ENCODE assay signal across 17 cellular contexts in genomic region chr6:144497650-144498049, GRCh38.
DNase-seq lines count a peak whose midpoint lies in the region; ATAC-seq and TF ChIP-seq lines count a peak whose summit lies in the region.
"Had no signal": no experiment of that assay in that cellular context is flagged by ENCODE, and none has a peak within 500 bp of the region (broad histone marks: within the 10 kb centered on the region; RNA-seq: fewer than 3 reads in every experiment).

No MANE protein-coding gene starts in this region.

- peaks cover 17% of the 10 kb centered on the region for H3K4me1 Mint-ChIP-seq in activated CD8-positive, alpha-beta T cell treated with anti-CD3 and anti-CD28 coated beads for 36 hours (ENCODE audit: low read depth)
- H3K4me1 Mint-ChIP-seq in activated CD8-positive, alpha-beta T cell treated with anti-CD3 and anti-CD28 coated beads, Interleukin-2, amount 10 ng/mL, durations not matched to agents 7 days and 5 days (ENCODE audit: low read depth): peaks cover 15% of the 10 kb centered on the region
- H3K4me1 Mint-ChIP-seq in T-cell (peaks cover 14 to 28% (median 27%) of the 10 kb centered on the region in 3 donors), endothelial cell (ENCODE audit: unreplicated experiment) (peaks cover 4% of the 10 kb centered on the region)

- no peak for TF ChIP-seq CTCF in activated CD8-positive, alpha-beta T cell treated with anti-CD3 and anti-CD28 coated beads for 36 hours (IDR thresholded peaks at IDR 0.05)
- TF ChIP-seq CTCF in fibroblast of mammary gland (conservative IDR thresholded peaks at IDR 0.05; ENCODE audit: control insufficient read depth, insufficient read depth, low read depth, low read length) (no peak), omental fat pad (IDR thresholded peaks at IDR 0.05) (no peak), vagina (IDR thresholded peaks at IDR 0.05) (no peak), endothelial cell (IDR thresholded peaks at IDR 0.05; ENCODE audit: unreplicated experiment) (no peak)

- intact Hi-C loops in activated CD8-positive, alpha-beta T cell treated with anti-CD3 and anti-CD28 coated beads for 36 hours (cut with micrococcal nuclease): no loop called here
- intact Hi-C loops in vagina (cut with DNase I): loop anchor here (10.0 kb wide), 1 partner anchor 383 kb away; no protein-coding TSS in a partner anchor

- peaks cover 28% of the 10 kb centered on the region for H3K36me3 Mint-ChIP-seq in activated CD8-positive, alpha-beta T cell treated with anti-CD3 and anti-CD28 coated beads for 36 hours (ENCODE audit: low read depth)
- H3K36me3 Mint-ChIP-seq in activated CD8-positive, alpha-beta T cell treated with anti-CD3 and anti-CD28 coated beads, Interleukin-2, amount 10 ng/mL, durations not matched to agents 7 days and 5 days (ENCODE audit: low read depth): peaks cover 61% of the 10 kb centered on the region
- H3K36me3 Mint-ChIP-seq in T-cell (peaks cover 56% of the 10 kb centered on the region), endothelial cell (ENCODE audit: low read depth, unreplicated experiment) (peaks cover 32% of the 10 kb centered on the region)

- no peak overlapping the region for H3K4me3 ChIP-seq in fibroblast of mammary gland (ENCODE audit: control insufficient read depth, low read depth, low read length)
- H3K4me3 ChIP-seq in vagina: no peak overlapping the region
- H3K4me3 ChIP-seq: A549, GM12878 had no signal

- H3K27me3 ChIP-seq in vagina: no peaks in the 10 kb centered on the region

- no peak for DNase-seq in activated CD8-positive, alpha-beta T cell treated with anti-CD3 and anti-CD28 coated beads for 36 hours
- no peak for DNase-seq in activated CD8-positive, alpha-beta T cell treated with anti-CD3 and anti-CD28 coated beads, Interleukin-2, amount 10 ng/mL, durations not matched to agents 7 days and 5 days
- no peak for DNase-seq in T-cell
- DNase-seq in fibroblast of mammary gland (ENCODE audit: low read depth): peak; percentile 39
- DNase-seq in omental fat pad (ENCODE audit: low spot score): no peak
- DNase-seq in vagina (ENCODE audit: extremely low spot score in 2 of 2): no peak
- no peak for DNase-seq in activated effector memory CD4-positive, alpha-beta T cell treated with Interleukin-2 at 50 U/mL for 16 hours
- DNase-seq in endothelial cell (ENCODE audit: low spot score): no peak
- DNase-seq: Calu3, DMS79, Kasumi-1, NCI-H2029, NCI-H510A treated with DMSO at 0.1 percent for 48 hours had no signal

- no peak for TF ChIP-seq POLR2A in vagina (IDR thresholded peaks at IDR 0.05)

- no peak for ATAC-seq in activated CD8-positive, alpha-beta T cell treated with anti-CD3 and anti-CD28 coated beads for 36 hours
- no peak for ATAC-seq in activated CD8-positive, alpha-beta T cell treated with anti-CD3 and anti-CD28 coated beads, Interleukin-2, amount 10 ng/mL, durations not matched to agents 7 days and 5 days
- no peak for ATAC-seq in T-cell (replicated peaks in 1 of 4)
- ATAC-seq in omental fat pad (ENCODE audit: low FRiP score): peak; percentile 73
- ATAC-seq: A549, GM12878, HCT116 had no signal

- POLR2A ChIA-PET in activated CD8-positive, alpha-beta T cell treated with anti-CD3 and anti-CD28 coated beads for 36 hours (lab: Charles Lee): interaction anchor here (0.6 to 0.7 kb wide), 2 partner anchors 15 to 17 kb away, joined by 3 to 4 read pairs; no protein-coding TSS in a partner anchor
- POLR2A ChIA-PET in activated CD8-positive, alpha-beta T cell treated with anti-CD3 and anti-CD28 coated beads, Interleukin-2, amount 10 ng/mL, durations not matched to agents 7 days and 5 days (lab: Charles Lee): no interaction called here
- POLR2A ChIA-PET in T-cell (lab: Charles Lee): no interaction called here

- H3K27me3 Mint-ChIP-seq in activated CD8-positive, alpha-beta T cell treated with anti-CD3 and anti-CD28 coated beads for 36 hours: no peaks in the 10 kb centered on the region
- no peaks in the 10 kb centered on the region for H3K27me3 Mint-ChIP-seq in activated CD8-positive, alpha-beta T cell treated with anti-CD3 and anti-CD28 coated beads, Interleukin-2, amount 10 ng/mL, durations not matched to agents 7 days and 5 days (ENCODE audit: low read depth)
- H3K27me3 Mint-ChIP-seq in T-cell: no peaks in the 10 kb centered on the region
- H3K27me3 Mint-ChIP-seq in endothelial cell (ENCODE audit: unreplicated experiment): peaks cover 2% of the 10 kb centered on the region

- H3K4me1 ChIP-seq in vagina: no peaks in the 10 kb centered on the region
- H3K4me1 ChIP-seq: A549 had no signal

- no peaks in the 10 kb centered on the region for H3K9me3 ChIP-seq in vagina
- H3K9me3 ChIP-seq: A549 had no signal

- peaks cover 0 to 23% of the 10 kb centered on the region in 2 donors for H3K36me3 ChIP-seq in vagina

- no peak overlapping the region for H3K4me3 Mint-ChIP-seq in activated CD8-positive, alpha-beta T cell treated with anti-CD3 and anti-CD28 coated beads for 36 hours
- H3K4me3 Mint-ChIP-seq in activated CD8-positive, alpha-beta T cell treated with anti-CD3 and anti-CD28 coated beads, Interleukin-2, amount 10 ng/mL, durations not matched to agents 7 days and 5 days: no peak overlapping the region
- no peak overlapping the region for H3K4me3 Mint-ChIP-seq in T-cell
- no peak overlapping the region for H3K4me3 Mint-ChIP-seq in endothelial cell (ENCODE audit: unreplicated experiment)
- H3K4me3 Mint-ChIP-seq: CD14-positive monocyte had no signal

- peak overlapping the region; percentile 31 for H3K27ac Mint-ChIP-seq in activated CD8-positive, alpha-beta T cell treated with anti-CD3 and anti-CD28 coated beads for 36 hours
- H3K27ac Mint-ChIP-seq in activated CD8-positive, alpha-beta T cell treated with anti-CD3 and anti-CD28 coated beads, Interleukin-2, amount 10 ng/mL, durations not matched to agents 7 days and 5 days: no peak overlapping the region
- H3K27ac Mint-ChIP-seq in T-cell (peak overlapping the region; percentile 17 to 48), endothelial cell (ENCODE audit: unreplicated experiment) (no peak overlapping the region)

- CTCF ChIA-PET in activated CD8-positive, alpha-beta T cell treated with anti-CD3 and anti-CD28 coated beads for 36 hours (lab: Charles Lee): no interaction called here
- CTCF ChIA-PET in activated CD8-positive, alpha-beta T cell treated with anti-CD3 and anti-CD28 coated beads, Interleukin-2, amount 10 ng/mL, durations not matched to agents 7 days and 5 days (lab: Charles Lee): no interaction called here
- CTCF ChIA-PET in T-cell (lab: Charles Lee): no interaction called here

- H3K27ac ChIP-seq in vagina: no peak overlapping the region
- H3K27ac ChIP-seq: A549 had no signal

- no peaks in the 10 kb centered on the region for H3K9me3 Mint-ChIP-seq in activated CD8-positive, alpha-beta T cell treated with anti-CD3 and anti-CD28 coated beads for 36 hours
- H3K9me3 Mint-ChIP-seq in activated CD8-positive, alpha-beta T cell treated with anti-CD3 and anti-CD28 coated beads, Interleukin-2, amount 10 ng/mL, durations not matched to agents 7 days and 5 days (ENCODE audit: insufficient read depth): no peaks in the 10 kb centered on the region
- H3K9me3 Mint-ChIP-seq in T-cell: peaks cover 0 to 4% (median 0%) of the 10 kb centered on the region in 3 donors
- no peaks in the 10 kb centered on the region for H3K9me3 Mint-ChIP-seq in endothelial cell (ENCODE audit: unreplicated experiment)

Comparison
In these comparisons a context has a peak if more than half of its experiments do, and no peak if none do; other contexts are left out.
1. H3K27ac Mint-ChIP-seq: peak in activated CD8-positive, alpha-beta T cell treated with anti-CD3 and anti-CD28 coated beads for 36 hours (single experiment) and T-cell (2 of 2); none in activated CD8-positive, alpha-beta T cell treated with anti-CD3 and anti-CD28 coated beads, Interleukin-2, amount 10 ng/mL, durations not matched to agents 7 days and 5 days (single experiment) and endothelial cell (single experiment).